ENCODE assay signal across 1 cellular context in genomic region chr11:122863704-122864326, GRCh38.
TF ChIP-seq lines count a peak whose summit lies in the region.

No MANE protein-coding gene starts in this region.

TF ChIP-seq in WTC11, 78 proteins besides CTCF, POLR2A, EP300 and RAD21 (continued from another document):
- no peak for TF ChIP-seq ARID4B (CRISPR knock-in tag; IDR thresholded peaks at IDR 0.05; ENCODE audit: borderline replicate concordance)
- TF ChIP-seq NR2C2 (CRISPR knock-in tag; IDR thresholded peaks at IDR 0.05): no peak
- no peak for TF ChIP-seq FOXK1 (CRISPR knock-in tag; IDR thresholded peaks at IDR 0.05)
- no peak for TF ChIP-seq ZNF317 (CRISPR knock-in tag; IDR thresholded peaks at IDR 0.05; ENCODE audit: borderline replicate concordance, low read depth)
- no peak for TF ChIP-seq NFE2L1 (CRISPR knock-in tag; IDR thresholded peaks at IDR 0.05)
